ENCODE assay signal across 20 cellular contexts in the genomic region with DNA sequence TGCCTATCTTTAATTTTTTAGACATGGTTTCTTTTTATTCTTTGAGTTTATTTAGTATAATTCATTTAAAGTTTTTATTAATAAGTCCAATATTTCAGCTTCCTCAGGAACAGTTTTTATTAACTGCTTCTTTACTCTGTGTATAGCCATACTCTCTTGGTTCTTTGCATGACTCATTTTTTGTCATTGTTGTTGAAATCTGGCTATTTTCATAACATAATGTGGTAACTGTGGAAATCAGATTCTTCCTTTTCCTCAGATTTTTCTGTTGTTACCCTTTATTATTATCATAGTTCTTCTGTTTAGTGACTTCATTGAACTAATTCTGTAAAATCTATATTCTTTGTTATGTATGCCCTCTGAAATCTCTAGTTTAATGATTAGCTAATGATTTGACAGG.
"Had no signal": no experiment of that assay in that cellular context is flagged by ENCODE, and none has a peak within 500 bp of the region (broad histone marks: within the 10 kb centered on the region; RNA-seq: fewer than 3 reads in every experiment).

No MANE protein-coding gene starts in this region.

- ATAC-seq: activated CD4-positive, CD25-positive, alpha-beta regulatory T cell treated with anti-CD3 and anti-CD28 coated beads, Interleukin-2, amount 50 U/mL, for 24 hours; left lung; naive thymus-derived CD4-positive, alpha-beta T cell had no signal

- H3K4me1 ChIP-seq: left lung, prostate gland, spleen, vagina had no signal

- H3K4me3 ChIP-seq: left lung, lung, prostate gland, spleen, thoracic aorta, vagina had no signal

- H3K27ac ChIP-seq: left lung, prostate gland, spleen, thoracic aorta, vagina, VCaP had no signal

- H3K36me3 ChIP-seq: left lung, prostate gland, spleen, thoracic aorta, vagina had no signal

- DNase-seq: activated CD4-positive, alpha-beta memory T cell treated with anti-CD3 and anti-CD28 coated beads, Interleukin-2, amount 10 ng/mL, durations not matched to agents 7 days and 5 days; activated CD4-positive, alpha-beta T cell treated with anti-CD3 and anti-CD28 coated beads, Interleukin-2, amount 10 ng/mL, durations not matched to agents 24 days and 14 days; activated effector memory CD4-positive, alpha-beta T cell treated with anti-CD3 and anti-CD28 coated beads, Interleukin-2, amount 50 U/mL, for 16 hours; activated naive CD4-positive, alpha-beta T cell treated with anti-CD3 and anti-CD28 coated beads, Interleukin-2, amount 10 ng/mL, durations not matched to agents 7 days and 5 days; dermis blood vessel endothelial cell; effector CD8-positive, alpha-beta T cell; glutamatergic neuron; hippocampal formation; kidney glomerular epithelial cell; left lung; naive thymus-derived CD4-positive, alpha-beta T cell; spleen; stimulated activated CD4-positive, alpha-beta T cell treated with anti-CD3 and anti-CD28 coated beads, Interleukin-4, amount 100 ng/mL, for 1 hour; stimulated activated naive CD4-positive, alpha-beta T cell had no signal

- H3K9me3 ChIP-seq: left lung, prostate gland, thoracic aorta, vagina had no signal

- H3K27me3 ChIP-seq: left lung, spleen, vagina had no signal
